15 cellular contexts compared by ENCODE assay signal in the genomic region with DNA sequence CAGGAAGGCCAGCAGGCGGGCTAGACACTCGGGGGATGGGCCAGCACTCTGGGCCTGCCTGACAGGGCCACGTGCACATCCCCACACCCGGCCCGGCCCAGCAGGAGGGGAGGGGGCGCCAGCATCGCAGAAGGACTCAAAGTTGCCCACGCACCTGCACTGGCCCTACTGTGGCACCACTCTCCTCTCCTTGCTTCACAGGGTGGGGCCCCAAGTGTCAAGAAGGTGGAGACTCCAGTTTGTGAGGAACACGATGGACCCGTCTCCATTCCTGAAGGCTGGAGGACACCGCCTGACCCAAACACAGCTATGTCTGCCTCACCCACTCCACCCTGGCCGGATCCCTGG.
"Had no signal": no experiment of that assay in that cellular context is flagged by ENCODE, and none has a peak within 500 bp of the region (broad histone marks: within the 10 kb centered on the region; RNA-seq: fewer than 3 reads in every experiment).

No MANE protein-coding gene starts in this region.

- H3K36me3 Mint-ChIP-seq: activated CD8-positive, alpha-beta memory T cell treated with anti-CD3 and anti-CD28 coated beads, Interleukin-2, amount 10 ng/mL, durations not matched to agents 7 days and 5 days; activated naive CD8-positive, alpha-beta T cell; brain; immature natural killer cell had no signal

- DNase-seq: activated CD4-positive, alpha-beta T cell treated with anti-CD3 and anti-CD28 coated beads for 1 hour; activated CD4-positive, alpha-beta T cell treated with anti-CD3 and anti-CD28 coated beads, Interleukin-2, amount 50 U/mL, for 48 hours; activated CD8-positive, alpha-beta memory T cell treated with anti-CD3 and anti-CD28 coated beads, Interleukin-2, amount 10 ng/mL, durations not matched to agents 7 days and 5 days; activated effector memory CD4-positive, alpha-beta T cell treated with Interleukin-2 at 50 U/mL for 16 hours; activated T-cell treated with anti-CD3 and anti-CD28 coated beads, Interleukin-2, amount 50 U/mL, for 24 hours; amygdala; cerebellar nuclear complex; immature natural killer cell; left colon; retina had no signal

- H3K27ac ChIP-seq: skin epidermis, tibial nerve had no signal

- H3K27ac Mint-ChIP-seq: activated CD8-positive, alpha-beta memory T cell treated with anti-CD3 and anti-CD28 coated beads, Interleukin-2, amount 10 ng/mL, durations not matched to agents 7 days and 5 days; activated naive CD8-positive, alpha-beta T cell; activated T-cell treated with anti-CD3 and anti-CD28 coated beads, Interleukin-2, amount 50 U/mL, for 24 hours; dendritic cell treated with granulocyte-macrophage colony-stimulating factor and Interleukin-4, amounts not matched to agents 40 ng/mL and 50 ng/mL, for 4 days; immature natural killer cell had no signal

- ATAC-seq: activated CD8-positive, alpha-beta memory T cell treated with anti-CD3 and anti-CD28 coated beads, Interleukin-2, amount 10 ng/mL, durations not matched to agents 7 days and 5 days; left colon had no signal

- H3K27me3 Mint-ChIP-seq: activated CD8-positive, alpha-beta memory T cell treated with anti-CD3 and anti-CD28 coated beads, Interleukin-2, amount 10 ng/mL, durations not matched to agents 7 days and 5 days; activated naive CD8-positive, alpha-beta T cell; brain had no signal

- H3K4me3 Mint-ChIP-seq: activated CD8-positive, alpha-beta memory T cell treated with anti-CD3 and anti-CD28 coated beads, Interleukin-2, amount 10 ng/mL, durations not matched to agents 7 days and 5 days; activated naive CD8-positive, alpha-beta T cell; activated T-cell treated with anti-CD3 and anti-CD28 coated beads, Interleukin-2, amount 50 U/mL, for 24 hours; brain; dendritic cell treated with granulocyte-macrophage colony-stimulating factor and Interleukin-4, amounts not matched to agents 40 ng/mL and 50 ng/mL, for 4 days had no signal

- H3K9me3 Mint-ChIP-seq: activated T-cell treated with anti-CD3 and anti-CD28 coated beads, Interleukin-2, amount 50 U/mL, for 24 hours; brain; dendritic cell treated with granulocyte-macrophage colony-stimulating factor and Interleukin-4, amounts not matched to agents 40 ng/mL and 50 ng/mL, for 4 days; immature natural killer cell had no signal
